ENCODE assay signal across 1 cellular context in genomic region chr10:511101-511848, GRCh38.
A peak's percentile ranks its signal among the peaks of the same experiment; 100 is the strongest.
TF ChIP-seq lines count a peak whose summit lies in the region.

No MANE protein-coding gene starts in this region.

TF ChIP-seq in SK-N-SH, 30 proteins besides CTCF, POLR2A, EP300 and RAD21 (continued from another document):
- TF ChIP-seq GABPA (IDR thresholded peaks at IDR 0.05; ENCODE audit: low read depth) (no peak), MAX (IDR thresholded peaks at IDR 0.05; ENCODE audit: low read depth) (peak; percentile 87), GATA2 (CRISPR knock-in tag; IDR thresholded peaks at IDR 0.05) (no peak), TAF1 (IDR thresholded peaks at IDR 0.05; ENCODE audit: borderline replicate concordance, low read depth, low read length) (no peak), JUND (IDR thresholded peaks at IDR 0.05) (no peak), MEF2A (IDR thresholded peaks at IDR 0.05; ENCODE audit: borderline replicate concordance, low read depth) (no peak), IRF3 (IDR thresholded peaks at IDR 0.05; ENCODE audit: low read depth, low read length) (no peak), POLR2AphosphoS5 (IDR thresholded peaks at IDR 0.05; ENCODE audit: low read depth, low read length) (no peak), RXRA (IDR thresholded peaks at IDR 0.05; ENCODE audit: borderline replicate concordance, low read depth) (no peak), SIN3A (IDR thresholded peaks at IDR 0.05; ENCODE audit: borderline replicate concordance, low read depth, low read length) (peak; percentile 77; the same call in 1 of the 2 replicates), USF2 (IDR thresholded peaks at IDR 0.05; ENCODE audit: borderline replicate concordance, low read depth, low read length) (no peak), RCOR1 (IDR thresholded peaks at IDR 0.05; ENCODE audit: low read length) (0 out of 2 replicates have a peak, but pooled peaks have one; percentile 24), EZH2phosphoT487 (IDR thresholded peaks at IDR 0.05; ENCODE audit: borderline replicate concordance, low read depth) (no peak), NRF1 (IDR thresholded peaks at IDR 0.05; ENCODE audit: low read depth, low read length) (no peak), MXI1 (IDR thresholded peaks at IDR 0.05; ENCODE audit: low read depth, low read length) (peak; percentile 91), ELF1 (IDR thresholded peaks at IDR 0.05) (no peak)
- TF ChIP-seq, protein P1, sequence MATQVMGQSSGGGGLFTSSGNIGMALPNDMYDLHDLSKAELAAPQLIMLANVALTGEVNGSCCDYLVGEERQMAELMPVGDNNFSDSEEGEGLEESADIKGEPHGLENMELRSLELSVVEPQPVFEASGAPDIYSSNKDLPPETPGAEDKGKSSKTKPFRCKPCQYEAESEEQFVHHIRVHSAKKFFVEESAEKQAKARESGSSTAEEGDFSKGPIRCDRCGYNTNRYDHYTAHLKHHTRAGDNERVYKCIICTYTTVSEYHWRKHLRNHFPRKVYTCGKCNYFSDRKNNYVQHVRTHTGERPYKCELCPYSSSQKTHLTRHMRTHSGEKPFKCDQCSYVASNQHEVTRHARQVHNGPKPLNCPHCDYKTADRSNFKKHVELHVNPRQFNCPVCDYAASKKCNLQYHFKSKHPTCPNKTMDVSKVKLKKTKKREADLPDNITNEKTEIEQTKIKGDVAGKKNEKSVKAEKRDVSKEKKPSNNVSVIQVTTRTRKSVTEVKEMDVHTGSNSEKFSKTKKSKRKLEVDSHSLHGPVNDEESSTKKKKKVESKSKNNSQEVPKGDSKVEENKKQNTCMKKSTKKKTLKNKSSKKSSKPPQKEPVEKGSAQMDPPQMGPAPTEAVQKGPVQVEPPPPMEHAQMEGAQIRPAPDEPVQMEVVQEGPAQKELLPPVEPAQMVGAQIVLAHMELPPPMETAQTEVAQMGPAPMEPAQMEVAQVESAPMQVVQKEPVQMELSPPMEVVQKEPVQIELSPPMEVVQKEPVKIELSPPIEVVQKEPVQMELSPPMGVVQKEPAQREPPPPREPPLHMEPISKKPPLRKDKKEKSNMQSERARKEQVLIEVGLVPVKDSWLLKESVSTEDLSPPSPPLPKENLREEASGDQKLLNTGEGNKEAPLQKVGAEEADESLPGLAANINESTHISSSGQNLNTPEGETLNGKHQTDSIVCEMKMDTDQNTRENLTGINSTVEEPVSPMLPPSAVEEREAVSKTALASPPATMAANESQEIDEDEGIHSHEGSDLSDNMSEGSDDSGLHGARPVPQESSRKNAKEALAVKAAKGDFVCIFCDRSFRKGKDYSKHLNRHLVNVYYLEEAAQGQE (IDR thresholded peaks at IDR 0.05; ENCODE audit: low read depth, low read length), result no peak
- TF ChIP-seq, protein P2, sequence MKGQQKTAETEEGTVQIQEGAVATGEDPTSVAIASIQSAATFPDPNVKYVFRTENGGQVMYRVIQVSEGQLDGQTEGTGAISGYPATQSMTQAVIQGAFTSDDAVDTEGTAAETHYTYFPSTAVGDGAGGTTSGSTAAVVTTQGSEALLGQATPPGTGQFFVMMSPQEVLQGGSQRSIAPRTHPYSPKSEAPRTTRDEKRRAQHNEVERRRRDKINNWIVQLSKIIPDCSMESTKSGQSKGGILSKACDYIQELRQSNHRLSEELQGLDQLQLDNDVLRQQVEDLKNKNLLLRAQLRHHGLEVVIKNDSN (IDR thresholded peaks at IDR 0.05; ENCODE audit: borderline replicate concordance, low read depth), result no peak
TF ChIP-seq in SK-N-SH: peak in this region for 8.
